13 cellular contexts compared by ENCODE assay signal in genomic region chr17:41910701-41911391, GRCh38. TPM values are rescaled to one million over a fixed set of nuclear protein-coding genes. Genes with fewer than 3 reads are reported as not detected.
DNase-seq lines count a peak whose midpoint lies in the region; ATAC-seq, FAIRE-seq and TF ChIP-seq lines count a peak whose summit lies in the region.
"Had no signal": no experiment of that assay in that cellular context is flagged by ENCODE, and none has a peak within 500 bp of the region (broad histone marks: within the 10 kb centered on the region; RNA-seq: fewer than 3 reads in every experiment).

No MANE protein-coding gene starts in this region.

- TF ChIP-seq POLR2A in H54 (IDR thresholded peaks at IDR 0.05; ENCODE audit: low read depth, low read length) = no peak

- no peak for FAIRE-seq in H54 (lab: Jason Lieb, UNC)

- H3K27me3 ChIP-seq in foreskin keratinocyte = no peaks in the 10 kb centered on the region
- H3K27me3 ChIP-seq: colonic mucosa had no signal

- peaks cover 3% of the 10 kb centered on the region for H3K4me1 ChIP-seq in foreskin keratinocyte
- H3K4me1 ChIP-seq: colonic mucosa had no signal

- DNase-seq in 8988T = peak; percentile 71
- DNase-seq in H54 (ENCODE audit: insufficient read length, low spot score) = peak; percentile 94
- peak; percentile 91 for DNase-seq in amniotic epithelial cell (ENCODE audit: low read depth)
- peak; percentile 48 to 70 for DNase-seq in foreskin keratinocyte
- no peak for DNase-seq in NCI-H2196 treated with DMSO at 0.1 percent for 48 hours (lab: John Stamatoyannopoulos, UW; ENCODE audit: unreplicated experiment)
- DNase-seq in NCI-H1930 (lab: John Stamatoyannopoulos, UW) = no peak
- no peak for DNase-seq in occipital lobe (lab: John Stamatoyannopoulos, UW)
- no peak for DNase-seq in stimulated activated CD4-positive, alpha-beta T cell treated with anti-CD3 and anti-CD28 coated beads, Interleukin-4, amount 100 ng/mL, for 24 hours
- DNase-seq: activated T-cell treated with anti-CD3 and anti-CD28 coated beads, Interleukin-2, amount 50 U/mL, for 4 hours; colonic mucosa; NCI-H2029 treated with DMSO at 0.1 percent for 48 hours; stimulated activated CD4-positive, alpha-beta T cell treated with anti-CD3 and anti-CD28 coated beads, Interleukin-15, amount 100 ng/mL, for 24 hours; stimulated activated naive CD8-positive, alpha-beta T cell treated with anti-CD3 and anti-CD28 coated beads, Interleukin-15, Interleukin-2, amounts not matched to agents 100 U/mL and 50 U/mL, for 24 hours had no signal

- H3K27ac ChIP-seq in foreskin keratinocyte = no peak overlapping the region
- H3K27ac ChIP-seq: colonic mucosa had no signal

- ATAC-seq in foreskin keratinocyte = peak; percentile 54
- ATAC-seq: activated T-cell treated with anti-CD3 and anti-CD28 coated beads, Interleukin-2, amount 50 U/mL, for 4 hours; stimulated activated naive CD8-positive, alpha-beta T cell treated with anti-CD3 and anti-CD28 coated beads, Interleukin-15, Interleukin-2, amounts not matched to agents 100 U/mL and 50 U/mL, for 24 hours had no signal

- no peak for TF ChIP-seq CTCF in foreskin keratinocyte (conservative IDR thresholded peaks at IDR 0.05)

RNA-seq across cellular contexts. Expression of gene ACLY, which starts 7.9 kb away (rescaled TPM):
- total RNA-seq in foreskin keratinocyte (315 and 395 TPM in 2 replicates), occipital lobe (118 TPM)
- polyA plus RNA-seq in foreskin keratinocyte = 103 and 149 TPM in 2 replicates

RNA-seq across cellular contexts. Expression of gene ODAD4, which starts 19.6 kb away (rescaled TPM):
- total RNA-seq in foreskin keratinocyte = 0.85 and 0.88 TPM in 2 replicates
- polyA plus RNA-seq in foreskin keratinocyte = 0.76 and 0.87 TPM in 2 replicates
- total RNA-seq in occipital lobe = 1.6 TPM

RNA-seq across cellular contexts. Expression of gene KLHL11, which starts 45.6 kb away (rescaled TPM):
- 15.2 and 15.5 TPM in 2 replicates for total RNA-seq in foreskin keratinocyte
- polyA plus RNA-seq in foreskin keratinocyte = 0.10 and 0.11 TPM in 2 replicates
- 74.9 TPM for total RNA-seq in occipital lobe

RNA-seq across cellular contexts. Expression of gene CNP, which starts 55.7 kb away (rescaled TPM):
- 56.3 and 56.9 TPM in 2 replicates for total RNA-seq in foreskin keratinocyte
- polyA plus RNA-seq in foreskin keratinocyte = 54.9 and 57.2 TPM in 2 replicates
- total RNA-seq in occipital lobe = 40.7 TPM

Comparison
In these comparisons a context has a peak if more than half of its experiments do, and no peak if none do; other contexts are left out.
1. DNase-seq: peak in 8988T (single experiment), H54 (single experiment), amniotic epithelial cell (single experiment) and foreskin keratinocyte (2 of 2); none in NCI-H2196 treated with DMSO at 0.1 percent for 48 hours (single experiment), NCI-H1930 (0 of 2), occipital lobe (single experiment) and stimulated activated CD4-positive, alpha-beta T cell treated with anti-CD3 and anti-CD28 coated beads, Interleukin-4, amount 100 ng/mL, for 24 hours (single experiment).